8 cellular contexts compared by ENCODE assay signal in genomic region chr12:120474092-120474960, GRCh38. TPM values are rescaled to one million over a fixed set of nuclear protein-coding genes. Genes with fewer than 3 reads are reported as not detected.
A peak's percentile ranks its signal among the peaks of the same experiment; 100 is the strongest.
DNase-seq lines count a peak whose midpoint lies in the region; ATAC-seq, FAIRE-seq and TF ChIP-seq lines count a peak whose summit lies in the region.

No MANE protein-coding gene starts in this region.

- H3K4me1 ChIP-seq in endodermal cell (ENCODE audit: control insufficient read depth, insufficient read depth, low read length) (no peaks in the 10 kb centered on the region), pancreas (peaks cover 0 to 4% (median 0%) of the 10 kb centered on the region in 3 donors)

- no peak overlapping the region for H3K27ac ChIP-seq in endodermal cell (ENCODE audit: low read depth, low read length)
- peak overlapping the region in 2 of 4 donors; percentile 17 to 50 for H3K27ac ChIP-seq in pancreas

- H3K27me3 ChIP-seq in endodermal cell (ENCODE audit: control insufficient read depth, insufficient read depth, low read length, poor library complexity, severe bottlenecking) (no peaks in the 10 kb centered on the region), pancreas (no peaks in the 10 kb centered on the region)

- no peak for FAIRE-seq in pancreas (lab: Jason Lieb, UNC)

- peak; percentile 28 to 74 (median 48) for ATAC-seq in pancreas
- ATAC-seq in GM19452 (IDR thresholded peaks at IDR 0.05; ENCODE audit: unreplicated experiment) = no peak

- H3K4me3 ChIP-seq in endodermal cell (ENCODE audit: low read length) (no peak overlapping the region), pancreas (no peak overlapping the region)

- H3K4me1 Mint-ChIP-seq in endodermal cell = peaks cover 10% of the 10 kb centered on the region
- peaks cover 29% of the 10 kb centered on the region for H3K4me1 Mint-ChIP-seq in activated T-helper 1 cell treated with anti-CD3 and anti-CD28 coated beads, Interleukin-12 subunit alpha, Interleukin-12 subunit beta, Interleukin-2, Interleukin-4 antibody, amounts not matched to agents 30 ng/mL and 10 ng/mL and 1 ng/mL, durations not matched to agents 14 hours and 24 hours and 36 hours (ENCODE audit: low read depth)
- H3K4me1 Mint-ChIP-seq in endothelial cell (ENCODE audit: unreplicated experiment) = peaks cover 15% of the 10 kb centered on the region

- whole genome bisulfite sequencing in endodermal cell (ENCODE audit: insufficient coverage in 1 of 2, insufficient read length in 1 of 2), 2 experiments = 80 to 97% methylated on average over 4 to 7 of the region's 7 CpGs
- WGBS in pancreas, 2 donors = 45 to 49% methylated on average over 7 of the region's 7 CpGs

- intact Hi-C loops in pancreas (cut with DNase I) = no loop called here
- intact Hi-C loops in activated T-helper 1 cell treated with anti-CD3 and anti-CD28 coated beads, Interleukin-12 subunit alpha, Interleukin-12 subunit beta, Interleukin-2, Interleukin-4 antibody, amounts not matched to agents 30 ng/mL and 10 ng/mL and 1 ng/mL, durations not matched to agents 14 hours and 24 hours and 36 hours (cut with micrococcal nuclease) = no loop called here

- H3K27me3 Mint-ChIP-seq in endodermal cell (ENCODE audit: insufficient read depth) = no peaks in the 10 kb centered on the region
- H3K27me3 Mint-ChIP-seq in activated T-helper 1 cell treated with anti-CD3 and anti-CD28 coated beads, Interleukin-12 subunit alpha, Interleukin-12 subunit beta, Interleukin-2, Interleukin-4 antibody, amounts not matched to agents 30 ng/mL and 10 ng/mL and 1 ng/mL, durations not matched to agents 14 hours and 24 hours and 36 hours (ENCODE audit: insufficient read depth) = peaks cover 5% of the 10 kb centered on the region
- peaks cover 3% of the 10 kb centered on the region for H3K27me3 Mint-ChIP-seq in endothelial cell (ENCODE audit: unreplicated experiment)

- no peaks in the 10 kb centered on the region for H3K9me3 Mint-ChIP-seq in endodermal cell
- no peaks in the 10 kb centered on the region for H3K9me3 Mint-ChIP-seq in activated T-helper 1 cell treated with anti-CD3 and anti-CD28 coated beads, Interleukin-12 subunit alpha, Interleukin-12 subunit beta, Interleukin-2, Interleukin-4 antibody, amounts not matched to agents 30 ng/mL and 10 ng/mL and 1 ng/mL, durations not matched to agents 14 hours and 24 hours and 36 hours
- H3K9me3 Mint-ChIP-seq in endothelial cell (ENCODE audit: unreplicated experiment) = no peaks in the 10 kb centered on the region

- peak; percentile 74 for DNase-seq in GM03348 (ENCODE audit: low spot score)
- DNase-seq in OCI-M1 (lab: John Stamatoyannopoulos, UW) = peak; percentile 59
- peak; percentile 74 for DNase-seq in endodermal cell
- peak in 1 of 6 donors; percentile 47 for DNase-seq in pancreas
- DNase-seq in activated T-helper 1 cell treated with anti-CD3 and anti-CD28 coated beads, Interleukin-12 subunit alpha, Interleukin-12 subunit beta, Interleukin-2, Interleukin-4 antibody, amounts not matched to agents 30 ng/mL and 10 ng/mL and 1 ng/mL, durations not matched to agents 14 hours and 24 hours and 36 hours (ENCODE audit: low spot score) = no peak
- no peak for DNase-seq in hippocampal formation (lab: John Stamatoyannopoulos, UW)
- DNase-seq in endothelial cell (ENCODE audit: low spot score) = no peak

- H3K27ac Mint-ChIP-seq in endodermal cell (no peak overlapping the region), endothelial cell (ENCODE audit: unreplicated experiment) (no peak overlapping the region)
- no peak overlapping the region for H3K27ac Mint-ChIP-seq in activated T-helper 1 cell treated with anti-CD3 and anti-CD28 coated beads, Interleukin-12 subunit alpha, Interleukin-12 subunit beta, Interleukin-2, Interleukin-4 antibody, amounts not matched to agents 30 ng/mL and 10 ng/mL and 1 ng/mL, durations not matched to agents 14 hours and 24 hours and 36 hours

- H3K36me3 Mint-ChIP-seq in endodermal cell (ENCODE audit: low read depth) (no peaks in the 10 kb centered on the region), endothelial cell (ENCODE audit: low read depth, unreplicated experiment) (no peaks in the 10 kb centered on the region)
- H3K36me3 Mint-ChIP-seq in activated T-helper 1 cell treated with anti-CD3 and anti-CD28 coated beads, Interleukin-12 subunit alpha, Interleukin-12 subunit beta, Interleukin-2, Interleukin-4 antibody, amounts not matched to agents 30 ng/mL and 10 ng/mL and 1 ng/mL, durations not matched to agents 14 hours and 24 hours and 36 hours (ENCODE audit: low read depth) = peaks cover 4% of the 10 kb centered on the region

- H3K36me3 ChIP-seq in endodermal cell (ENCODE audit: control insufficient read depth, insufficient read depth, low read length) (no peaks in the 10 kb centered on the region), pancreas (no peaks in the 10 kb centered on the region)

- TF ChIP-seq CTCF in endodermal cell (conservative IDR thresholded peaks at IDR 0.05) (no peak), pancreas (IDR thresholded peaks at IDR 0.05) (no peak), endothelial cell (IDR thresholded peaks at IDR 0.05; ENCODE audit: unreplicated experiment) (no peak)

- no peak overlapping the region for H3K9ac ChIP-seq in endodermal cell (ENCODE audit: extremely low read depth, low read length, poor library complexity, severe bottlenecking)

- H3K4me3 Mint-ChIP-seq in endodermal cell (no peak overlapping the region), endothelial cell (ENCODE audit: unreplicated experiment) (no peak overlapping the region)
- H3K4me3 Mint-ChIP-seq in activated T-helper 1 cell treated with anti-CD3 and anti-CD28 coated beads, Interleukin-12 subunit alpha, Interleukin-12 subunit beta, Interleukin-2, Interleukin-4 antibody, amounts not matched to agents 30 ng/mL and 10 ng/mL and 1 ng/mL, durations not matched to agents 14 hours and 24 hours and 36 hours = no peak overlapping the region

- H3K9me3 ChIP-seq in endodermal cell (ENCODE audit: control insufficient read depth, low read length) (no peaks in the 10 kb centered on the region), pancreas (no peaks in the 10 kb centered on the region)

RNA-seq across cellular contexts. Expression of gene SRSF9, which starts 4.8 kb away (rescaled TPM):
- 100 to 1,000 TPM; 291 to 324 TPM for total RNA-seq in endodermal cell
- 223 TPM for polyA plus RNA-seq in endodermal cell (2013, experiment 1 of 2)
- polyA plus RNA-seq in endodermal cell (2013, experiment 2 of 2) = 209 TPM
- total RNA-seq in pancreas = 10 to 100 TPM; 69.0 to 91.7 (median 79.5) TPM
- 100 to 1,000 TPM in 1 of 2 donors, 10 to 100 TPM in 1; 50.9 to 103 TPM for polyA plus RNA-seq in pancreas
- 233 and 239 TPM in 2 replicates for total RNA-seq in activated T-helper 1 cell treated with anti-CD3 and anti-CD28 coated beads, Interleukin-12 subunit alpha, Interleukin-12 subunit beta, Interleukin-2, Interleukin-4 antibody, amounts not matched to agents 30 ng/mL and 10 ng/mL and 1 ng/mL, durations not matched to agents 14 hours and 24 hours and 36 hours
- total RNA-seq in endothelial cell (ENCODE audit: unreplicated experiment) = 255 TPM

RNA-seq across cellular contexts. Expression of gene DYNLL1, which starts 21.6 kb away (rescaled TPM):
- 100 to 1,000 TPM; 326 to 424 TPM for total RNA-seq in endodermal cell
- 494 TPM for polyA plus RNA-seq in endodermal cell (2013, experiment 1 of 2)
- 464 TPM for polyA plus RNA-seq in endodermal cell (2013, experiment 2 of 2)
- 100 to 1,000 TPM in 3 of 6 donors, 10 to 100 TPM in 3; 57.7 to 154 (median 94.9) TPM for total RNA-seq in pancreas
- 100 to 1,000 TPM; 143 to 249 TPM for polyA plus RNA-seq in pancreas
- total RNA-seq in activated T-helper 1 cell treated with anti-CD3 and anti-CD28 coated beads, Interleukin-12 subunit alpha, Interleukin-12 subunit beta, Interleukin-2, Interleukin-4 antibody, amounts not matched to agents 30 ng/mL and 10 ng/mL and 1 ng/mL, durations not matched to agents 14 hours and 24 hours and 36 hours = 341 and 356 TPM in 2 replicates
- total RNA-seq in endothelial cell (ENCODE audit: unreplicated experiment) = 392 TPM

RNA-seq across cellular contexts. Expression of gene GATC, which starts 28.1 kb away (rescaled TPM):
- total RNA-seq in endodermal cell = 10 to 100 TPM; 24.5 to 33.2 TPM
- polyA plus RNA-seq in endodermal cell (2013, experiment 1 of 2) = 23.9 TPM
- 22.8 TPM for polyA plus RNA-seq in endodermal cell (2013, experiment 2 of 2)
- total RNA-seq in pancreas = 10 to 100 TPM; 18.3 to 32.7 (median 27.6) TPM
- 10 to 100 TPM in 1 of 2 donors, 1 to 10 TPM in 1; 8.6 to 12.3 TPM for polyA plus RNA-seq in pancreas
- total RNA-seq in activated T-helper 1 cell treated with anti-CD3 and anti-CD28 coated beads, Interleukin-12 subunit alpha, Interleukin-12 subunit beta, Interleukin-2, Interleukin-4 antibody, amounts not matched to agents 30 ng/mL and 10 ng/mL and 1 ng/mL, durations not matched to agents 14 hours and 24 hours and 36 hours = 34.0 and 38.8 TPM in 2 replicates
- 25.5 TPM for total RNA-seq in endothelial cell (ENCODE audit: unreplicated experiment)

RNA-seq across cellular contexts. Expression of gene TRIAP1, which starts 28.1 kb away (rescaled TPM):
- total RNA-seq in endodermal cell (10 to 100 TPM; 31.6 to 34.8 TPM), pancreas (10 to 100 TPM; 13.9 to 25.8 (median 15.4) TPM), endothelial cell (ENCODE audit: unreplicated experiment) (39.8 TPM)
- polyA plus RNA-seq in endodermal cell (2013, experiment 1 of 2) = 47.9 TPM
- 46.5 TPM for polyA plus RNA-seq in endodermal cell (2013, experiment 2 of 2)
- 10 to 100 TPM; 16.3 to 23.8 TPM for polyA plus RNA-seq in pancreas
- 50.7 and 55.7 TPM in 2 replicates for total RNA-seq in activated T-helper 1 cell treated with anti-CD3 and anti-CD28 coated beads, Interleukin-12 subunit alpha, Interleukin-12 subunit beta, Interleukin-2, Interleukin-4 antibody, amounts not matched to agents 30 ng/mL and 10 ng/mL and 1 ng/mL, durations not matched to agents 14 hours and 24 hours and 36 hours

RNA-seq across cellular contexts. Expression of gene COX6A1, which starts 36.4 kb away (rescaled TPM):
- total RNA-seq in endodermal cell (100 to 1,000 TPM; 344 to 354 TPM), pancreas (100 to 1,000 TPM; 118 to 149 (median 137) TPM), endothelial cell (ENCODE audit: unreplicated experiment) (294 TPM)
- polyA plus RNA-seq in endodermal cell (2013, experiment 1 of 2) = 576 TPM
- polyA plus RNA-seq in endodermal cell (2013, experiment 2 of 2) = 530 TPM
- 100 to 1,000 TPM; 296 to 324 TPM for polyA plus RNA-seq in pancreas
- total RNA-seq in activated T-helper 1 cell treated with anti-CD3 and anti-CD28 coated beads, Interleukin-12 subunit alpha, Interleukin-12 subunit beta, Interleukin-2, Interleukin-4 antibody, amounts not matched to agents 30 ng/mL and 10 ng/mL and 1 ng/mL, durations not matched to agents 14 hours and 24 hours and 36 hours = 352 and 365 TPM in 2 replicates

Comparison
In these comparisons a context has a peak if more than half of its experiments do, and no peak if none do; other contexts are left out.
1. DNase-seq: peak in GM03348 (single experiment), OCI-M1 (single experiment) and endodermal cell (single experiment); none in activated T-helper 1 cell treated with anti-CD3 and anti-CD28 coated beads, Interleukin-12 subunit alpha, Interleukin-12 subunit beta, Interleukin-2, Interleukin-4 antibody, amounts not matched to agents 30 ng/mL and 10 ng/mL and 1 ng/mL, durations not matched to agents 14 hours and 24 hours and 36 hours (single experiment), hippocampal formation (0 of 2) and endothelial cell (single experiment).